In the genomic region with DNA sequence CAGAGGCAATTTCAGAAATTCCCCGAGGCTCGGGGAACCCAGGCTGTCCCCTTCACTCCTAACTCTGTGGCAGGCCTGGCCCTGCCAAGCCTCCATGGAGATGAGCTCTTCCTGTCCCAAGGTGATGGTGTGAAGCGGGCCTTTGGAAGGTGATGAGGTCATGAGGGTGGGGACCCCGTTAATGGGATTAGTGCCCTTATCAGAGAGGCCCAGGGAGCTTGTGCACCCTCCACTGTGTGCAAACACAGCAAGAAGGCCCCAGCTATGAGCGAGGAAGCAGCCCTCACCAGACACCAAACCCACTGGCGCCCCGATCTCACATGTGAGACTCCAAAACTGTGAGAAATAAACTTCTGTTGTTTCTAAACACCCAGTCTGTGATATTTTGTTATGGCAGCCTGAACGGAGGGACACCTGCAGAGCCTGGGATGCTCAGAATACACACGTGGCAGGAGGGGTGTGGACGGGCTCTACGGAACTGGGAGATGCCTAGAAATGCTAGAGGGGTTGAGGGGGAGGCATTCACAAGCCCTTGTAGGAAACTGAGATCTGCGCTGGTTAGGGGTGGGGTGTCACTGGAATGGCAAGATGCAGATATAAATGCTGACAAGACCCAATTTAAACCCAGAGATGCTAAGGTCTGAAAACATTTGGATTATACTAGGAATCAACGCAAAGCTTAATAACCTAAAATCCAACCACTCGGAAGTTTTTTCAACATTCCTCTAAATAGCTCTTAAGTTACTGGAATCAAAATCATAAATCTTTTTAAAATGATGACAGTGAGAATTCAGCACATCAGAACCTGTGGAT, we compare ENCODE assay signal across 27 cellular contexts. TPM values are rescaled to one million over a fixed set of nuclear protein-coding genes. Genes with fewer than 3 reads are reported as not detected.
"Had no signal": no experiment of that assay in that cellular context is flagged by ENCODE, and none has a peak within 500 bp of the region (broad histone marks: within the 10 kb centered on the region; RNA-seq: fewer than 3 reads in every experiment).

No MANE protein-coding gene starts in this region.

- H3K27me3 ChIP-seq: body of pancreas, cardiac muscle cell, esophagus muscularis mucosa, foreskin keratinocyte, heart left ventricle, uterus had no signal

- H3K9ac ChIP-seq: parathyroid adenoma had no signal

- H3K79me2 ChIP-seq: parathyroid adenoma had no signal

- ATAC-seq: activated CD4-positive, CD25-positive, alpha-beta regulatory T cell treated with anti-CD3 and anti-CD28 coated beads, Interleukin-2, amount 50 U/mL, for 24 hours; body of pancreas; foreskin keratinocyte; heart left ventricle; lower lobe of right lung; stimulated activated naive CD8-positive, alpha-beta T cell treated with anti-CD3 and anti-CD28 coated beads, Interleukin-15, Interleukin-2, amounts not matched to agents 100 U/mL and 50 U/mL, for 24 hours; T-helper 17 cell had no signal

- H3K36me3 ChIP-seq: cardiac muscle cell, esophagus muscularis mucosa, heart left ventricle, lower lobe of right lung, thoracic aorta, uterus, WERI-Rb-1 had no signal

- H3K27ac ChIP-seq: body of pancreas, cardiac muscle cell, esophagus muscularis mucosa, foreskin keratinocyte, heart left ventricle, lower lobe of right lung, parathyroid adenoma, thoracic aorta, uterus, WERI-Rb-1 had no signal

- H3K9me3 ChIP-seq: esophagus muscularis mucosa, lower lobe of right lung, thoracic aorta, uterus had no signal

- H2AFZ ChIP-seq: parathyroid adenoma had no signal

- H3K4me3 ChIP-seq: body of pancreas, cardiac muscle cell, esophagus muscularis mucosa, heart left ventricle, lower lobe of right lung, thoracic aorta, uterus had no signal

- DNase-seq: activated CD4-positive, alpha-beta T cell treated with anti-CD3 and anti-CD28 coated beads for 48 hours; activated CD4-positive, alpha-beta T cell treated with anti-CD3 and anti-CD28 coated beads, Interleukin-2, amount 50 U/mL, for 48 hours; activated CD8-positive, alpha-beta memory T cell treated with anti-CD3 and anti-CD28 coated beads for 24 hours; activated effector memory CD4-positive, alpha-beta T cell treated with Interleukin-2 at 50 U/mL for 16 hours; activated naive CD4-positive, alpha-beta T cell treated with Interleukin-2 at 50 U/mL for 16 hours; anterior cingulate cortex; foreskin keratinocyte; hypothalamus; immature natural killer cell; lower lobe of right lung; mesenchymal stem cell; nucleus accumbens; stimulated activated CD4-positive, alpha-beta T cell treated with anti-CD3 and anti-CD28 coated beads, Interleukin-2, amount 100 ng/mL, for 48 hours; stimulated activated naive CD8-positive, alpha-beta T cell treated with anti-CD3 and anti-CD28 coated beads, Interleukin-15, Interleukin-2, amounts not matched to agents 100 U/mL and 50 U/mL, for 24 hours; T-helper 17 cell; T1000; trophoblast cell; WERI-Rb-1 had no signal

- H3K4me1 ChIP-seq: body of pancreas, foreskin keratinocyte, lower lobe of right lung, parathyroid adenoma had no signal

RNA-seq across cellular contexts. Expression of gene ADAMTS2, which starts 46.9 kb away (rescaled TPM):
- total RNA-seq: foreskin keratinocyte, pulmonary artery endothelial cell, T-helper 17 cell had no signal
- polyA plus RNA-seq: foreskin keratinocyte had no signal
